In genomic region chr12:123075591-123076171, GRCh38 we compare ENCODE assay signal across 8 cellular contexts.
DNase-seq lines count a peak whose midpoint lies in the region; ATAC-seq lines count a peak whose summit lies in the region.

No MANE protein-coding gene starts in this region.

- H3K4me1 Mint-ChIP-seq in activated CD8-positive, alpha-beta T cell treated with anti-CD3 and anti-CD28 coated beads, Interleukin-2, amount 10 ng/mL, durations not matched to agents 7 days and 5 days (ENCODE audit: low read depth), result peaks cover 55% of the 10 kb centered on the region

- no peaks in the 10 kb centered on the region for H3K27me3 Mint-ChIP-seq in activated CD8-positive, alpha-beta T cell treated with anti-CD3 and anti-CD28 coated beads, Interleukin-2, amount 10 ng/mL, durations not matched to agents 7 days and 5 days (ENCODE audit: low read depth)

- 30 to 39% methylated on average over 17 of the region's 17 CpGs for WGBS in esophagus, 2 donors

- no peaks in the 10 kb centered on the region for H3K27me3 ChIP-seq in esophagus (ENCODE audit: control insufficient read depth in 1 of 2, insufficient read depth in 2 of 2, low read length in 2 of 2)

- no peaks in the 10 kb centered on the region for H3K36me3 Mint-ChIP-seq in activated CD8-positive, alpha-beta T cell treated with anti-CD3 and anti-CD28 coated beads, Interleukin-2, amount 10 ng/mL, durations not matched to agents 7 days and 5 days (ENCODE audit: low read depth)

- peak; percentile 86 for ATAC-seq in activated CD8-positive, alpha-beta T cell treated with anti-CD3 and anti-CD28 coated beads, Interleukin-2, amount 10 ng/mL, durations not matched to agents 7 days and 5 days

- peak; percentile 84 for DNase-seq in DMS 273 (lab: John Stamatoyannopoulos, UW; ENCODE audit: unreplicated experiment)
- DNase-seq in NAMALWA (ENCODE audit: low spot score), result peak; percentile 87
- DNase-seq in activated CD8-positive, alpha-beta T cell treated with anti-CD3 and anti-CD28 coated beads, Interleukin-2, amount 10 ng/mL, durations not matched to agents 7 days and 5 days, result peak; percentile 90
- no peak for DNase-seq in SHP77 (lab: John Stamatoyannopoulos, UW)
- no peak for DNase-seq in AML-193 (lab: John Stamatoyannopoulos, UW)
- DNase-seq in NOMO-1 treated with dmso at 0.1 percent for 144 hours (lab: John Stamatoyannopoulos, UW; ENCODE audit: unreplicated experiment), result no peak

- POLR2A ChIA-PET in activated CD8-positive, alpha-beta T cell treated with anti-CD3 and anti-CD28 coated beads, Interleukin-2, amount 10 ng/mL, durations not matched to agents 7 days and 5 days (lab: Charles Lee), result interaction anchor here (0.6 to 3.7 kb wide), 25 partner anchors 8 to 382 kb away, joined by 3 to 40 read pairs (median 5); partner anchors contain the start of genes MPHOSPH9, MTRFR, OGFOD2 and PITPNM2

- H3K27ac ChIP-seq in esophagus (ENCODE audit: low read depth in 2 of 2, low read length in 1 of 2) (peak overlapping the region; percentile 66 to 88), skin epidermis (peak overlapping the region in 18 of 21 experiments; percentile 2 to 85 (median 52))

- CTCF ChIA-PET in activated CD8-positive, alpha-beta T cell treated with anti-CD3 and anti-CD28 coated beads, Interleukin-2, amount 10 ng/mL, durations not matched to agents 7 days and 5 days (lab: Charles Lee), result interaction anchor here (0.7 to 4.0 kb wide), 34 partner anchors 8 to 290 kb away, joined by 3 to 68 read pairs (median 5); partner anchors contain the start of genes MPHOSPH9, MTRFR, OGFOD2 and PITPNM2

- H3K4me3 Mint-ChIP-seq in activated CD8-positive, alpha-beta T cell treated with anti-CD3 and anti-CD28 coated beads, Interleukin-2, amount 10 ng/mL, durations not matched to agents 7 days and 5 days, result peak overlapping the region; percentile 82

- peaks cover 12 to 26% of the 10 kb centered on the region in 2 donors for H3K4me1 ChIP-seq in esophagus (ENCODE audit: control insufficient read depth in 2 of 2, insufficient read depth in 2 of 2, low read length in 1 of 2)

- H3K27ac Mint-ChIP-seq in activated CD8-positive, alpha-beta T cell treated with anti-CD3 and anti-CD28 coated beads, Interleukin-2, amount 10 ng/mL, durations not matched to agents 7 days and 5 days, result peak overlapping the region; percentile 98

- no peaks in the 10 kb centered on the region for H3K9me3 ChIP-seq in esophagus (ENCODE audit: control insufficient read depth in 2 of 2, insufficient read depth in 1 of 2, low read depth in 1 of 2, low read length in 1 of 2)

- H3K36me3 ChIP-seq in esophagus (ENCODE audit: control insufficient read depth in 2 of 2, insufficient read depth in 2 of 2, low read length in 1 of 2), result no peaks in the 10 kb centered on the region

- H3K4me3 ChIP-seq in esophagus (ENCODE audit: low read depth in 1 of 2, low read length in 2 of 2) (no peak overlapping the region), skin epidermis (peak overlapping the region in 4 of 7 experiments; percentile 2 to 8 (median 2))

- no peaks in the 10 kb centered on the region for H3K9me3 Mint-ChIP-seq in activated CD8-positive, alpha-beta T cell treated with anti-CD3 and anti-CD28 coated beads, Interleukin-2, amount 10 ng/mL, durations not matched to agents 7 days and 5 days (ENCODE audit: insufficient read depth)

Comparison
In these comparisons a context has a peak if more than half of its experiments do, and no peak if none do; other contexts are left out.
1. DNase-seq: peak in DMS 273 (single experiment), NAMALWA (single experiment) and activated CD8-positive, alpha-beta T cell treated with anti-CD3 and anti-CD28 coated beads, Interleukin-2, amount 10 ng/mL, durations not matched to agents 7 days and 5 days (single experiment); none in SHP77 (0 of 2), AML-193 (0 of 2) and NOMO-1 treated with dmso at 0.1 percent for 144 hours (single experiment).
2. H3K4me3 ChIP-seq: peak in skin epidermis (4 of 7); none in esophagus (0 of 2).